11 cellular contexts compared by ENCODE assay signal in the genomic region with DNA sequence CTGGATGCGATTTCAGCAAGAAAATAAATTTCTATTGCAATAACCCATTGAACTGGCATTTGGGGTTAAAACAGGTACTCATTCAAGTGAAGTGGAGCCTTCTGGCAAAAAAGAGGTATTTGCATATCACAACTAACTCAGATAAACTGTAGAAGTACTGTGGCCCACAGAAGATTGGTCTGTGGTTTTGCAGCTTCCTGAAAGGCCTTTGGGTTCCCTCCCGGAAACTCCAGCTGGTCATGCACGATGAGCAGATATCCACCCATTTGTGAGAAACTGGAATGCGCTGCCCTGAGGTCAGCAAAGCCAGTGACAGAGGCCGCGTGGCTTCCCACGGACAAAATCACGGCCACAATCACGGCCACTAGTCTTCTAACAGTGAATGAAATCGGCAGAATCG.
DNase-seq lines count a peak whose midpoint lies in the region; ATAC-seq and TF ChIP-seq lines count a peak whose summit lies in the region.
"Had no signal": no experiment of that assay in that cellular context is flagged by ENCODE, and none has a peak within 500 bp of the region (broad histone marks: within the 10 kb centered on the region; RNA-seq: fewer than 3 reads in every experiment).

No MANE protein-coding gene starts in this region.

- no peak overlapping the region for H2AK5ac ChIP-seq in IMR-90 (ENCODE audit: low read depth, low read length)

- H3K4me3 ChIP-seq in IMR-90 (ENCODE audit: insufficient read depth, low read depth, low read length): no peak overlapping the region

- no peak overlapping the region for H3K9ac ChIP-seq in IMR-90 (ENCODE audit: low read depth, low read length)

- no peaks in the 10 kb centered on the region for H3K4me1 ChIP-seq in IMR-90 (ENCODE audit: control insufficient read depth, insufficient read depth, low read length)

- H2AK9ac ChIP-seq in IMR-90 (replicated peaks; ENCODE audit: low read depth, low read length, poor library complexity): no peak overlapping the region

- H3K79me1 ChIP-seq in IMR-90 (ENCODE audit: low read depth in 1 of 2, low read length in 2 of 2): peaks cover 0 to 7% of the 10 kb centered on the region in 2 experiments; a peak in 1 of 4 replicates

- no peaks in the 10 kb centered on the region for H3K27me3 ChIP-seq in IMR-90 (ENCODE audit: control insufficient read depth, insufficient read depth, low read length)

- no peak overlapping the region for H2BK15ac ChIP-seq in IMR-90 (ENCODE audit: low read depth, low read length)

- CTCF ChIA-PET in IMR-90 (lab: Yijun Ruan, JAX): no interaction called here

- TF ChIP-seq RAD21 in IMR-90 (IDR thresholded peaks at IDR 0.05; ENCODE audit: low read length): no peak

- no peaks in the 10 kb centered on the region for H3K9me1 ChIP-seq in IMR-90 (ENCODE audit: insufficient read depth, low read length)

- H3K18ac ChIP-seq in IMR-90 (ENCODE audit: low read depth, low read length): no peak overlapping the region

- no peaks in the 10 kb centered on the region for H3K9me3 ChIP-seq in IMR-90 (ENCODE audit: control insufficient read depth, insufficient read depth, low read length)

- no peak for TF ChIP-seq CTCF in IMR-90 (conservative IDR thresholded peaks at IDR 0.05; ENCODE audit: low read depth, low read length)

- no peaks in the 10 kb centered on the region for H4K20me1 ChIP-seq in IMR-90 (ENCODE audit: insufficient read depth, low read length)

- peak; percentile 15 for DNase-seq in IMR-90
- DNase-seq in iris pigment epithelial cell (ENCODE audit: low read depth): peak; percentile 33
- no peak for DNase-seq in NCI-H524 treated with DMSO at 0.1 percent for 48 hours (lab: John Stamatoyannopoulos, UW)
- no peak for DNase-seq in dedifferentiated amniotic fluid mesenchymal stem cell (ENCODE audit: extremely low spot score)
- DNase-seq in erythroblast (lab: John Stamatoyannopoulos, UW): no peak
- DNase-seq: activated T-cell treated with anti-CD3 and anti-CD28 coated beads, Interleukin-2, amount 50 U/mL, for 24 hours; mammary epithelial cell; RPMI8226 had no signal

- POLR2A ChIA-PET in IMR-90 (lab: Charles Lee; ENCODE audit: unreplicated experiment): no interaction called here

- peak; percentile 62 for ATAC-seq in GM18861 (IDR thresholded peaks at IDR 0.05; ENCODE audit: unreplicated experiment)
- ATAC-seq in GM21529 (IDR thresholded peaks at IDR 0.05; ENCODE audit: unreplicated experiment): peak; percentile 66
- no peak for ATAC-seq in IMR-90 (ENCODE audit: low read depth)
- ATAC-seq in GM18519 (IDR thresholded peaks at IDR 0.05; ENCODE audit: low FRiP score, unreplicated experiment): no peak

- H3K14ac ChIP-seq in IMR-90 (replicated peaks; ENCODE audit: low read depth, low read length): no peak overlapping the region

- H3K4me2 ChIP-seq in IMR-90 (ENCODE audit: low read depth, low read length): no peak overlapping the region

- intact Hi-C loops in IMR-90 (cut with micrococcal nuclease): loop anchor here (10.0 kb wide), 1 partner anchor 499 kb away; no protein-coding TSS in a partner anchor

- peaks cover 1% of the 10 kb centered on the region; the same call in 1 of the 2 replicates for H3K36me3 ChIP-seq in IMR-90 (ENCODE audit: control insufficient read depth, insufficient read depth, low read length)

- H3K23ac ChIP-seq in IMR-90 (ENCODE audit: low read depth, low read length): no peak overlapping the region

- H3K56ac ChIP-seq in IMR-90 (ENCODE audit: extremely low read depth, insufficient read depth, low read length): no peak overlapping the region

- H3K4ac ChIP-seq in IMR-90 (ENCODE audit: low read depth, low read length): no peak overlapping the region

- H2AFZ ChIP-seq in IMR-90 (replicated peaks; ENCODE audit: low read length, poor library complexity): no peak overlapping the region

- no peak overlapping the region for H3K27ac ChIP-seq in IMR-90 (ENCODE audit: insufficient read depth, low read length)

- H2BK5ac ChIP-seq in IMR-90 (ENCODE audit: low read depth, low read length, poor library complexity, severe bottlenecking): no peak overlapping the region

- H4K91ac ChIP-seq in IMR-90 (ENCODE audit: insufficient read depth, low read depth, low read length): no peak overlapping the region

- in situ Hi-C loops in IMR-90 (cut with MboI; ENCODE audit: low sequenced_read_pairs): no loop called here

- H4K5ac ChIP-seq in IMR-90 (ENCODE audit: low read depth, low read length): no peak overlapping the region

- H2BK20ac ChIP-seq in IMR-90 (ENCODE audit: low read depth, low read length): no peak overlapping the region

- 99% methylated on average over 10 of the region's 11 CpGs; no CpG with 5 or more reads in 1 of the 2 experiments for WGBS in IMR-90 (ENCODE audit: extremely low coverage in 2 of 2, insufficient read length in 1 of 2), 2 experiments

- dilution Hi-C loops in IMR-90 (cut with HindIII; ENCODE audit: low sequenced_read_pairs, unreplicated experiment): no loop called here

- TF ChIP-seq POLR2A in IMR-90 (IDR thresholded peaks at IDR 0.05; ENCODE audit: low read depth, low read length) (no peak), erythroblast (IDR thresholded peaks at IDR 0.05; ENCODE audit: low read length) (no peak)

- no peak overlapping the region for H4K8ac ChIP-seq in IMR-90 (ENCODE audit: low read depth in 2 of 2, low read length in 2 of 2)

- no TSS peak for BruUV-seq in IMR-90 (replicated peaks; lab: Mats Ljungman, UMichigan)

- H2BK120ac ChIP-seq in IMR-90 (ENCODE audit: low read depth, low read length): no peak overlapping the region

TF ChIP-seq in IMR-90, 13 proteins besides CTCF, POLR2A, EP300 and RAD21:
- TF ChIP-seq FOS (IDR thresholded peaks at IDR 0.05; ENCODE audit: low read depth, low read length) (no peak), MXI1 (IDR thresholded peaks at IDR 0.05; ENCODE audit: borderline replicate concordance, low read depth, low read length) (no peak), NFE2L2 (IDR thresholded peaks at IDR 0.05; ENCODE audit: low read depth, low read length) (no peak), MAZ (IDR thresholded peaks at IDR 0.05; ENCODE audit: borderline replicate concordance, low read depth, low read length) (no peak)
TF ChIP-seq in IMR-90: peak in this region for 0.

Comparison
In these comparisons a context has a peak if more than half of its experiments do, and no peak if none do; other contexts are left out.
1. ATAC-seq: peak in GM18861 (single experiment) and GM21529 (single experiment); none in IMR-90 (single experiment) and GM18519 (single experiment).
2. DNase-seq: peak in IMR-90 (single experiment) and iris pigment epithelial cell (single experiment); none in NCI-H524 treated with DMSO at 0.1 percent for 48 hours (single experiment), dedifferentiated amniotic fluid mesenchymal stem cell (single experiment) and erythroblast (0 of 2).